In the genomic region with DNA sequence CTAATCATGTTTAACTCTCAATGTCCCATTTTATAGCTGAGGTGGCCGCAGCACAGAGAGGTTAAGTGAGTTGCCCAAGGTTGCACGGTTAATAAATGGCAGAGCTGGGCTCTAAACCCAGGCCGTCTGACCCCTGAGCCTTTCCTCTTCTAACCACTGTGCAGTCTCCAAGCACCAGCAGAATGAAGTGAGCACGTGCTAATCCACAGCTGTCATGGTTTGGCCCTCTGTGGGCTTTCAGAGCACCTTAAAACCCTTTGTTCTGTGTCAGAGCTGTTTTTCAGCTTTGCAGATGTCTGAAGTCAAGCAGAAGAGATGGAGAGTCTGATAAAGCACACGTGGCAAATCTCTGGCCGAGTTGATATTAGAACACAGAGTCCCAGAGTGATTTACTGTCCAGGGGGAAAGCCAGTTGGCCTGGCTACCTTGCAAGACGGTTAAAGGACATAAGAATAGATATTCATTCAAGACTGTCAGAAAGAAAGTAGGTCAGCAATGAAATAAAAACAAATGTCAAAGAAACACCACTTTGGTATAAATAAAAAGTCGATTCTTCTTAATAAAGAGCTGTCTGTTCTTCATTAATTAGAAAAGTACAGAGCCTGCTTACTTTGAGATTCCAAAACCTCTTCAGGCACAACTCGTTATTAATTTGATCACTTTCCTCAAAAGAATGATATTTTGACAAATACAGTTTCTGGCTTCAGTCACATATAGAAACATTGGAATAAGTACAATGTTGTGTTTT, we compare ENCODE assay signal across 1 cellular context.
TF ChIP-seq lines count a peak whose summit lies in the region.

No MANE protein-coding gene starts in this region.

TF ChIP-seq in SK-N-SH treated with all-trans-retinoic acid at 6 μM for 48 hours, 23 proteins besides CTCF, POLR2A, EP300 and RAD21 (continued from another document):
- TF ChIP-seq, protein P1, sequence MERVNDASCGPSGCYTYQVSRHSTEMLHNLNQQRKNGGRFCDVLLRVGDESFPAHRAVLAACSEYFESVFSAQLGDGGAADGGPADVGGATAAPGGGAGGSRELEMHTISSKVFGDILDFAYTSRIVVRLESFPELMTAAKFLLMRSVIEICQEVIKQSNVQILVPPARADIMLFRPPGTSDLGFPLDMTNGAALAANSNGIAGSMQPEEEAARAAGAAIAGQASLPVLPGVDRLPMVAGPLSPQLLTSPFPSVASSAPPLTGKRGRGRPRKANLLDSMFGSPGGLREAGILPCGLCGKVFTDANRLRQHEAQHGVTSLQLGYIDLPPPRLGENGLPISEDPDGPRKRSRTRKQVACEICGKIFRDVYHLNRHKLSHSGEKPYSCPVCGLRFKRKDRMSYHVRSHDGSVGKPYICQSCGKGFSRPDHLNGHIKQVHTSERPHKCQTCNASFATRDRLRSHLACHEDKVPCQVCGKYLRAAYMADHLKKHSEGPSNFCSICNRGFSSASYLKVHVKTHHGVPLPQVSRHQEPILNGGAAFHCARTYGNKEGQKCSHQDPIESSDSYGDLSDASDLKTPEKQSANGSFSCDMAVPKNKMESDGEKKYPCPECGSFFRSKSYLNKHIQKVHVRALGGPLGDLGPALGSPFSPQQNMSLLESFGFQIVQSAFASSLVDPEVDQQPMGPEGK (CRISPR knock-in tag; IDR thresholded peaks at IDR 0.05; ENCODE audit: borderline replicate concordance), result no peak
- no peak for TF ChIP-seq PPARA (CRISPR knock-in tag; IDR thresholded peaks at IDR 0.05; ENCODE audit: borderline replicate concordance)
- TF ChIP-seq ZC3H10 (CRISPR knock-in tag; IDR thresholded peaks at IDR 0.05), result no peak
- TF ChIP-seq TOX (CRISPR knock-in tag; IDR thresholded peaks at IDR 0.05; ENCODE audit: borderline replicate concordance), result no peak
- peak; percentile 58; the same call in 1 of the 2 replicates for TF ChIP-seq OSR1 (CRISPR knock-in tag; IDR thresholded peaks at IDR 0.05)
- TF ChIP-seq ZNF8 (CRISPR knock-in tag; IDR thresholded peaks at IDR 0.05), result no peak
- TF ChIP-seq ZNF565 (CRISPR knock-in tag; conservative IDR thresholded peaks at IDR 0.05; ENCODE audit: low read depth), result no peak
